In the genomic region with DNA sequence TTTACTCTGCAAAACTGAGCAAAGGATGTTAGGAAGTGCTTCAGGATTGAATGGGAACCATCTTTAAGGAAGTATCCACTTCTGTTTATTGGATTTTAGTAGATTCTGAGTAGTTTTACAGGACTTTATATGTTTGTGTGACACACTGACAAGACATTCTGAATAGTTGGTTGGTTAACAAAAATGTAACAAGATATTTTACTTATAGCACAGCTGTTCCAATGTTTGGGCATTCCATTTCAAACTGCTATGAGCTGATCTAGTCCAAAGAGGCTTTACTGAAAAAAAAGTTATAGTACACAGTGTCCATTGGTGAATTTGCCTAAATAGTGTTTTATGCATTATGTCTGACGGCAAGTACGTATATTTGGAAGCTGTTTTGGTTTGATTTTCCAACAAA, we compare ENCODE assay signal across 21 cellular contexts.
"Had no signal": no experiment of that assay in that cellular context is flagged by ENCODE, and none has a peak within 500 bp of the region (broad histone marks: within the 10 kb centered on the region; RNA-seq: fewer than 3 reads in every experiment).

No MANE protein-coding gene starts in this region.

- H3K4me3 Mint-ChIP-seq: activated CD4-positive, alpha-beta memory T cell treated with anti-CD3 and anti-CD28 coated beads, Interleukin-2, amount 10 ng/mL, durations not matched to agents 7 days and 5 days; activated naive CD8-positive, alpha-beta T cell treated with anti-CD3 and anti-CD28 coated beads for 36 hours; activated T-helper 17 cell treated with anti-CD3 and anti-CD28 coated beads, Interleukin-2, amount 50 U/mL, for 72 hours; brain; endodermal cell; immature natural killer cell; natural killer cell had no signal

- H3K27me3 Mint-ChIP-seq: activated CD4-positive, alpha-beta memory T cell treated with anti-CD3 and anti-CD28 coated beads, Interleukin-2, amount 10 ng/mL, durations not matched to agents 7 days and 5 days; activated naive CD8-positive, alpha-beta T cell treated with anti-CD3 and anti-CD28 coated beads for 36 hours; activated T-helper 17 cell treated with anti-CD3 and anti-CD28 coated beads, Interleukin-2, amount 50 U/mL, for 72 hours had no signal

- H3K36me3 Mint-ChIP-seq: activated naive CD8-positive, alpha-beta T cell treated with anti-CD3 and anti-CD28 coated beads for 36 hours; brain; immature natural killer cell; natural killer cell had no signal

- H3K4me1 Mint-ChIP-seq: activated CD4-positive, alpha-beta memory T cell treated with anti-CD3 and anti-CD28 coated beads, Interleukin-2, amount 10 ng/mL, durations not matched to agents 7 days and 5 days; activated T-helper 17 cell treated with anti-CD3 and anti-CD28 coated beads, Interleukin-2, amount 50 U/mL, for 72 hours; immature natural killer cell; natural killer cell had no signal

- H3K27ac Mint-ChIP-seq: activated CD4-positive, alpha-beta memory T cell treated with anti-CD3 and anti-CD28 coated beads, Interleukin-2, amount 10 ng/mL, durations not matched to agents 7 days and 5 days; activated naive CD8-positive, alpha-beta T cell treated with anti-CD3 and anti-CD28 coated beads for 36 hours; activated T-helper 17 cell treated with anti-CD3 and anti-CD28 coated beads, Interleukin-2, amount 50 U/mL, for 72 hours; endodermal cell; immature natural killer cell; natural killer cell had no signal

- H3K9me3 Mint-ChIP-seq: activated T-helper 17 cell treated with anti-CD3 and anti-CD28 coated beads, Interleukin-2, amount 50 U/mL, for 72 hours; natural killer cell had no signal

- DNase-seq: activated CD4-positive, alpha-beta memory T cell treated with anti-CD3 and anti-CD28 coated beads, Interleukin-2, amount 10 ng/mL, durations not matched to agents 7 days and 5 days; activated CD4-positive, alpha-beta T cell treated with anti-CD3 and anti-CD28 coated beads for 48 hours; activated CD4-positive, CD25-positive, alpha-beta regulatory T cell; activated naive CD4-positive, alpha-beta T cell; activated naive CD8-positive, alpha-beta T cell treated with anti-CD3 and anti-CD28 coated beads for 36 hours; activated T-cell treated with anti-CD3 and anti-CD28 coated beads, Interleukin-2, amount 50 U/mL, for 1 hour; amygdala; caudate nucleus; endodermal cell; heart right ventricle; immature natural killer cell; left ventricle myocardium superior; natural killer cell; nucleus accumbens; retina; stimulated activated CD4-positive, alpha-beta T cell treated with anti-CD3 and anti-CD28 coated beads, Interleukin-2, amount 100 ng/mL, for 24 hours; stimulated activated naive CD4-positive, alpha-beta T cell treated with Interleukin-2 at 50 U/mL for 16 hours; T1000; thyroid gland had no signal
